In genomic region chr6:308307-308706, GRCh38 we compare ENCODE assay signal across 16 cellular contexts. TPM values are rescaled to one million over a fixed set of nuclear protein-coding genes. Genes with fewer than 3 reads are reported as not detected.
DNase-seq lines count a peak whose midpoint lies in the region; ATAC-seq, FAIRE-seq and TF ChIP-seq lines count a peak whose summit lies in the region.
"Had no signal": no experiment of that assay in that cellular context is flagged by ENCODE, and none has a peak within 500 bp of the region (broad histone marks: within the 10 kb centered on the region; RNA-seq: fewer than 3 reads in every experiment).

No MANE protein-coding gene starts in this region.

- no peak for TF ChIP-seq CTCF in K562 (IDR thresholded peaks at IDR 0.05 in 2 of 3, conservative IDR thresholded peaks at IDR 0.05 in 1 of 3; ENCODE audit: insufficient read depth in 2 of 3, low read depth in 1 of 3, low read length in 3 of 3)
- no peak for TF ChIP-seq CTCF in GM20000 (IDR thresholded peaks at IDR 0.05; ENCODE audit: extremely low read depth, missing control alignments)

- H3K4me1 ChIP-seq in K562 (replicated peaks in 1 of 2; ENCODE audit: control insufficient read depth in 2 of 2, insufficient read depth in 2 of 2, low read length in 2 of 2), result peaks cover 9 to 12% of the 10 kb centered on the region in 2 experiments
- H3K4me1 ChIP-seq: A549, Caco-2, HAP-1 had no signal

- in situ Hi-C loops in K562 (cut with MboI), result no loop called here

- H3K4me3 ChIP-seq in K562, result no peak overlapping the region
- H3K4me3 ChIP-seq: A549, HAP-1 had no signal

- no peaks in the 10 kb centered on the region for H3K9me1 ChIP-seq in K562 (ENCODE audit: control insufficient read depth, insufficient read depth, low read length)

- peak overlapping the region in 4 of 6 donors; percentile 21 to 73 (median 50) for H3K27ac Mint-ChIP-seq in naive B cell
- H3K27ac Mint-ChIP-seq: HFFc6 had no signal

- POLR2A ChIA-PET in K562 (lab: Yijun Ruan, JAX), result interaction anchor here (1.2 to 1.4 kb wide), 3 partner anchors 11 to 24 kb away, joined by 3 to 4 read pairs (median 3); partner anchors contain the start of gene DUSP22

- no TSS peak for BruUV-seq in K562 (replicated peaks; lab: Mats Ljungman, UMichigan)

- TF ChIP-seq EP300 in K562 (IDR thresholded peaks at IDR 0.05; ENCODE audit: low read length), result no peak

- H3K9me3 ChIP-seq in K562 (replicated peaks; ENCODE audit: control insufficient read depth, insufficient read depth, low read depth, low read length), result no peaks in the 10 kb centered on the region
- H3K9me3 ChIP-seq: A549, Caco-2 had no signal

- WGBS in K562 (ENCODE audit: insufficient coverage, low coverage, missing lambda C conversion rate), result 33% methylated on average over 10 of the region's 10 CpGs

- no peak for TF ChIP-seq RAD21 in K562 (CRISPR knock-in tag; conservative IDR thresholded peaks at IDR 0.05 in 1 of 2, IDR thresholded peaks at IDR 0.05 in 1 of 2)

- no peak for TF ChIP-seq POLR2A in K562 (conservative IDR thresholded peaks at IDR 0.05)

- no peak overlapping the region for H3K4me2 ChIP-seq in K562 (ENCODE audit: insufficient read depth, low read length)
- H3K4me2 ChIP-seq: A549 had no signal

- intact Hi-C loops in K562 (cut with micrococcal nuclease), result no loop called here

- H2AFZ ChIP-seq in K562 (ENCODE audit: low read depth, low read length), result no peak overlapping the region

- H3K27ac ChIP-seq in K562 (ENCODE audit: extremely low read depth, low read depth, low read length), result no peak overlapping the region
- H3K27ac ChIP-seq: A549, HL-60 had no signal

- peaks cover 0 to 43% (median 34%) of the 10 kb centered on the region in 3 donors for H3K4me1 Mint-ChIP-seq in naive B cell

- H3K4me3 Mint-ChIP-seq in naive B cell, result no peak overlapping the region
- H3K4me3 Mint-ChIP-seq: CD8-positive, alpha-beta memory T cell; HFFc6 had no signal

- peaks cover 9 to 16% of the 10 kb centered on the region in 2 donors for H3K36me3 Mint-ChIP-seq in naive B cell

- H3K79me2 ChIP-seq in K562 (ENCODE audit: control insufficient read depth, insufficient read depth, low read length), result no peaks in the 10 kb centered on the region

- no peak overlapping the region for H3K9ac ChIP-seq in K562 (ENCODE audit: insufficient read depth in 1 of 2, low read depth in 2 of 2, low read length in 2 of 2)

- no peak for ATAC-seq in K562
- no peak for ATAC-seq in naive B cell (ENCODE audit: low read depth in 2 of 2)
- ATAC-seq in GM18907 (IDR thresholded peaks at IDR 0.05; ENCODE audit: unreplicated experiment), result no peak
- ATAC-seq: A549 had no signal

- DNase-seq in Daoy (ENCODE audit: low read depth) (peak; percentile 56), K562 (ENCODE audit: extremely low read depth in 1 of 4, low spot score in 3 of 4) (no peak), naive B cell (no peak), GM20000 (ENCODE audit: low spot score) (no peak), dermis blood vessel endothelial cell (no peak)
- DNase-seq: Caco-2; CD8-positive, alpha-beta memory T cell; DMS53; GOT3; HFFc6; KBM-7 had no signal

- peaks cover 0 to 6% (median 0%) of the 10 kb centered on the region in 7 donors for H3K9me3 Mint-ChIP-seq in naive B cell

- FAIRE-seq in K562 (lab: Jason Lieb, UNC), result no peak
- FAIRE-seq: A549, GM12891 had no signal

- no peaks in the 10 kb centered on the region for H3K27me3 Mint-ChIP-seq in naive B cell
- H3K27me3 Mint-ChIP-seq: CD8-positive, alpha-beta memory T cell had no signal

- H4K20me1 ChIP-seq in K562 (replicated peaks; ENCODE audit: control insufficient read depth, insufficient read depth, low read length), result no peaks in the 10 kb centered on the region; the same call in 1 of the 2 replicates

- CTCF ChIA-PET in K562 (lab: Yijun Ruan, JAX; ENCODE audit: low intra/inter-chr PET ratio), result no interaction called here

- H3K27me3 ChIP-seq in K562 (ENCODE audit: control insufficient read depth in 2 of 2, insufficient read depth in 2 of 2, low read length in 2 of 2), result peaks cover 0 to 13% of the 10 kb centered on the region in 2 experiments; a peak in 2 of 5 replicates

- H3K36me3 ChIP-seq in K562 (ENCODE audit: control insufficient read depth, insufficient read depth, low read length), result no peaks in the 10 kb centered on the region
- H3K36me3 ChIP-seq: HAP-1 had no signal

TF ChIP-seq in K562, 482 proteins besides CTCF, POLR2A, EP300 and RAD21:
- 0 out of 2 replicates have a peak, but pooled peaks have one; percentile 14 for TF ChIP-seq PHF8 (IDR thresholded peaks at IDR 0.05; ENCODE audit: borderline replicate concordance, low read length)
- no peak for TF ChIP-seq TAL1 (IDR thresholded peaks at IDR 0.05)

RNA-seq across cellular contexts. Expression of gene DUSP22, which starts 16.0 kb away (rescaled TPM):
- total RNA-seq in Daoy (2014; rRNA removed; shearing (Covaris generic)), result 21.0 and 22.9 TPM in 2 replicates
- total RNA-seq in K562 (2011; cell fraction: chromatin; rRNA removed; ENCODE audit: low replicate concordance), result 24.8 and 31.0 TPM in 2 replicates
- 15.9 and 18.3 TPM in 2 replicates for total RNA-seq in K562 (2011; cell fraction: nucleolus; rRNA removed)
- total RNA-seq in K562 (2011; cell fraction: nucleoplasm; rRNA removed), result 24.7 and 35.4 TPM in 2 replicates
- total RNA-seq in K562 (2014; rRNA removed) (11.8 and 14.0 TPM in 2 replicates), K562 (2014; rRNA removed; fragmentation: Illumina TruSeq; extraction: Trizol) (10.3 and 12.3 TPM in 2 replicates), K562 (2015; rRNA removed; fragmentation: Illumina TruSeq; extraction: Trizol) (10.0 TPM in 2 replicates), K562 (2021) (19.4 TPM in 2 replicates), dermis blood vessel endothelial cell (40.8 and 44.3 TPM in 2 replicates)
- polyA plus RNA-seq in K562 (2011; rRNA removed) (10.4 and 14.3 TPM in 2 replicates), K562 (2014; fragmentation: Illumina TruSeq; extraction: Trizol) (13.8 and 14.4 TPM in 2 replicates), K562 (2014; fragmentation: Nextera tagmentation; extraction: Ambion mirVana) (1 to 10 TPM; 9.3 to 9.6 TPM), K562 (2014; rRNA removed) (14.7 and 17.5 TPM in 2 replicates), naive B cell (ENCODE audit: low read depth in 6 of 6) (100 to 1,000 TPM in 5 of 6 donors, 10 to 100 TPM in 1; 89.6 to 177 (median 134) TPM)
- 9.5 and 14.9 TPM in 2 replicates for polyA plus RNA-seq in K562 (2011; cell fraction: cytosol; rRNA removed)
- 50.7 and 53.8 TPM in 2 replicates for polyA plus RNA-seq in K562 (2011; cell fraction: nucleus; rRNA removed)
- 16.9 and 37.3 TPM in 2 replicates for polyA plus RNA-seq in K562 (2012)
- polyA minus RNA-seq in K562 (2011; rRNA and poly(A)+ RNA removed), result 7.9 and 8.9 TPM in 2 replicates
- polyA minus RNA-seq in K562 (2011; cell fraction: cytosol; rRNA and poly(A)+ RNA removed), result 5.4 and 9.0 TPM in 2 replicates
- polyA minus RNA-seq in K562 (2011; cell fraction: nucleus; rRNA and poly(A)+ RNA removed), result 10.0 and 16.2 TPM in 2 replicates
